In the genomic region with DNA sequence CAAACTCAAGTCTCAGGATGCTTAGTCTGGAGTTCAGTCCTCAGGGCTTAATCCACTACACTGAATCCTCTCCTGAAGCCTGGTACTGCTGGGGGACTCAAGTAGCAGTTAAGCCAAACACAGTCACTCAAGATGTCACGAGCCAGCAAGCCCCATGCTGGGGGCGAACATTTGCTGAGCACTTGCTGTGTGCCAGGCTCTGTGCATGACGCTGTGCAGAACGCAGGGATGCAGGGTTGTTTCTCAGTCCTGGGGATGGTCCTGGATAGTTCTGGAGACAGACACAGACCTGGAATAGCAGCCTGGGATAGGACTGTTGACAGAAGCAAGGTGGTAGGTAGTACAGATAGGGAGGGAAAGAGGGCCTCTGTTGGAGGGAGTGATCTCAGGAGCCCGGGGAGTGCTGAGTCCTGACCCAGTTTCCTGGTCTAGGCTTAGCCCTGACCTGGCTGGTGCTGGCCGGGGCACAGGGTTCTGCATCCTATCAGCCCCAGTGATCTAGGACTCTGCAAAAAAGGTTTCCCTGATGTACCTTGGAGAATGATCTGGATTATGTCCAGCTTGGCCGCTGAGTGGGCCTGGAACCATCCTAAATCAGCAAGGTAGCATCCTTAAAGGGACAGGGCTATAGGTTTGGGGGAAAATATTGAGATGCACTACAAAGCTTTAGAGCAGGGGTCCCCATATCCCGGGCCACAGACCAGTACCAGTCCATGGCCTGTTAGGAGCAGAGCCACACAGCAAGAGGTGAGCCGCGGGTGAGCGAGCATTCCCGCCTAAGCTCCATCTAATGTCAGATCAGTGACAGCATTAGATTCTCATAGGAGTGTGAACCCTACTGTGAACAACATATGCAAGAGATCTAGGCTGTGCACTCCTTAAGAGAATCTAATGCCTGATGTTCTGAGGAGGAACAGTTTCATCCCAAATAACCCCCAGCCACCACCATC, we compare ENCODE assay signal across 21 cellular contexts. TPM values are rescaled to one million over a fixed set of nuclear protein-coding genes. Genes with fewer than 3 reads are reported as not detected.
DNase-seq lines count a peak whose midpoint lies in the region; ATAC-seq, FAIRE-seq and TF ChIP-seq lines count a peak whose summit lies in the region.
"Had no signal": no experiment of that assay in that cellular context is flagged by ENCODE, and none has a peak within 500 bp of the region (broad histone marks: within the 10 kb centered on the region; RNA-seq: fewer than 3 reads in every experiment).

No MANE protein-coding gene starts in this region.

- intact Hi-C loops in sigmoid colon (cut with DNase I) (no loop called here), natural killer cell (cut with micrococcal nuclease) (no loop called here)

- H3K36me3 ChIP-seq in astrocyte (ENCODE audit: insufficient read depth, low read length) (no peaks in the 10 kb centered on the region), sigmoid colon (no peaks in the 10 kb centered on the region)

- H3K27ac ChIP-seq in astrocyte (ENCODE audit: low read depth, low read length) (no peak overlapping the region), sigmoid colon (no peak overlapping the region)
- H3K27ac ChIP-seq: SK-N-MC had no signal

- H3K27ac Mint-ChIP-seq in astrocyte (ENCODE audit: unreplicated experiment) (no peak overlapping the region), natural killer cell (no peak overlapping the region)

- TF ChIP-seq EP300 in sigmoid colon (IDR thresholded peaks at IDR 0.05): no peak

- H3K36me3 Mint-ChIP-seq in astrocyte (ENCODE audit: low read depth, unreplicated experiment): no peaks in the 10 kb centered on the region
- H3K36me3 Mint-ChIP-seq in natural killer cell: no peaks in the 10 kb centered on the region
- H3K36me3 Mint-ChIP-seq: CD8-positive, alpha-beta memory T cell had no signal

- H3K4me2 ChIP-seq in astrocyte (ENCODE audit: low read length): no peak overlapping the region

- H3K4me3 ChIP-seq in astrocyte (ENCODE audit: insufficient read depth, low read depth, low read length) (no peak overlapping the region), sigmoid colon (no peak overlapping the region)
- H3K4me3 ChIP-seq: SK-N-MC had no signal

- H3K9me3 ChIP-seq in astrocyte (ENCODE audit: insufficient read depth, low read depth, low read length) (no peaks in the 10 kb centered on the region), sigmoid colon (no peaks in the 10 kb centered on the region)

- in situ Hi-C loops in G401 (cut with HindIII; ENCODE audit: low sequenced_read_pairs): no loop called here

- no peak for TF ChIP-seq CTCF in astrocyte (IDR thresholded peaks at IDR 0.05; ENCODE audit: insufficient read depth, low read depth, low read length)
- TF ChIP-seq CTCF in sigmoid colon (IDR thresholded peaks at IDR 0.05): no peak
- no peak for TF ChIP-seq CTCF in natural killer cell (IDR thresholded peaks at IDR 0.05)

- H3K9ac ChIP-seq in astrocyte (ENCODE audit: low read length): no peak overlapping the region

- peaks cover 15% of the 10 kb centered on the region for H3K4me1 Mint-ChIP-seq in astrocyte (ENCODE audit: low read depth, unreplicated experiment)
- no peaks in the 10 kb centered on the region for H3K4me1 Mint-ChIP-seq in natural killer cell
- H3K4me1 Mint-ChIP-seq: CD8-positive, alpha-beta memory T cell had no signal

- H3K27me3 ChIP-seq in astrocyte (ENCODE audit: insufficient read depth, low read length) (no peaks in the 10 kb centered on the region), sigmoid colon (no peaks in the 10 kb centered on the region)

- no peak for ATAC-seq in natural killer cell
- ATAC-seq: Panc1 had no signal

- no peaks in the 10 kb centered on the region for H4K20me1 ChIP-seq in astrocyte (ENCODE audit: insufficient read depth, low read length)

- H3K4me3 Mint-ChIP-seq in astrocyte (ENCODE audit: unreplicated experiment) (peak overlapping the region; percentile 69), natural killer cell (no peak overlapping the region)
- H3K4me3 Mint-ChIP-seq: CD8-positive, alpha-beta memory T cell had no signal

- H2AFZ ChIP-seq in astrocyte (ENCODE audit: low read depth, low read length): no peak overlapping the region

- H3K79me2 ChIP-seq in astrocyte (ENCODE audit: insufficient read depth, low read length): no peaks in the 10 kb centered on the region

- H3K4me1 ChIP-seq in astrocyte (ENCODE audit: insufficient read depth, low read length) (peaks cover 15% of the 10 kb centered on the region), sigmoid colon (no peaks in the 10 kb centered on the region)

- TF ChIP-seq POLR2A in sigmoid colon (IDR thresholded peaks at IDR 0.05): no peak

- H3K9me3 Mint-ChIP-seq in astrocyte (ENCODE audit: unreplicated experiment) (no peaks in the 10 kb centered on the region), natural killer cell (no peaks in the 10 kb centered on the region)
- H3K9me3 Mint-ChIP-seq: CD8-positive, alpha-beta memory T cell had no signal

- 89 to 90% methylated on average over 12 of the region's 12 CpGs for WGBS in sigmoid colon, 2 donors

- no peak for FAIRE-seq in astrocyte (lab: Jason Lieb, UNC)
- FAIRE-seq: GM12892, GM18507 had no signal

- H3K27me3 Mint-ChIP-seq in astrocyte (ENCODE audit: low read depth, unreplicated experiment) (peaks cover 25% of the 10 kb centered on the region), natural killer cell (ENCODE audit: low read depth in 2 of 2) (peaks cover 0 to 7% of the 10 kb centered on the region in 2 donors)

- DNase-seq in G401 (ENCODE audit: low spot score) (peak; percentile 87), astrocyte (ENCODE audit: low read depth) (no peak), mesenteric fat pad (ENCODE audit: low spot score) (peak; percentile 62), sigmoid colon (peak; percentile 45), NCI-H2171 treated with DMSO at 0.1 percent for 48 hours (lab: John Stamatoyannopoulos, UW) (no peak), SHP77 treated with DMSO at 0.1 percent for 48 hours (lab: John Stamatoyannopoulos, UW) (no peak), SIG-M5 treated with dmso at 0.1 percent for 504 hours (lab: John Stamatoyannopoulos, UW; ENCODE audit: unreplicated experiment) (no peak), natural killer cell (no peak)
- DNase-seq: CD8-positive, alpha-beta memory T cell; DMS53; EL; KBM-7; MV-4-11; NCI-H1694 treated with DMSO at 0.1 percent for 48 hours; NCI-H446 treated with DMSO at 0.1 percent for 48 hours; NCI-H69 had no signal

RNA-seq across cellular contexts. Expression of gene OTOF, which starts 54.7 kb away (rescaled TPM):
- 0.49 and 9.3 TPM in 2 replicates for total RNA-seq in G401 (2014; rRNA removed; shearing (Covaris generic))
- total RNA-seq in astrocyte (not detected in 2 replicates), mesenteric fat pad (0.26 TPM), sigmoid colon (under 1 TPM in 1 of 4 donors, not detected in 3; 0.71 TPM), natural killer cell (1 to 10 TPM in 2 of 3 donors, under 1 TPM in 1; 0.66 to 3.7 (median 1.4) TPM)
- under 1 TPM in 1 of 3 donors, not detected in 2; 0.32 TPM for polyA plus RNA-seq in sigmoid colon
- total RNA-seq: H4 had no signal

Comparison
In these comparisons a context has a peak if more than half of its experiments do, and no peak if none do; other contexts are left out.
1. DNase-seq: peak in G401 (single experiment), mesenteric fat pad (single experiment) and sigmoid colon (single experiment); none in astrocyte (single experiment), NCI-H2171 treated with DMSO at 0.1 percent for 48 hours (single experiment), SHP77 treated with DMSO at 0.1 percent for 48 hours (single experiment), SIG-M5 treated with dmso at 0.1 percent for 504 hours (single experiment) and natural killer cell (single experiment).